Comparison of ENCODE assay signal across 9 cellular contexts in the genomic region with DNA sequence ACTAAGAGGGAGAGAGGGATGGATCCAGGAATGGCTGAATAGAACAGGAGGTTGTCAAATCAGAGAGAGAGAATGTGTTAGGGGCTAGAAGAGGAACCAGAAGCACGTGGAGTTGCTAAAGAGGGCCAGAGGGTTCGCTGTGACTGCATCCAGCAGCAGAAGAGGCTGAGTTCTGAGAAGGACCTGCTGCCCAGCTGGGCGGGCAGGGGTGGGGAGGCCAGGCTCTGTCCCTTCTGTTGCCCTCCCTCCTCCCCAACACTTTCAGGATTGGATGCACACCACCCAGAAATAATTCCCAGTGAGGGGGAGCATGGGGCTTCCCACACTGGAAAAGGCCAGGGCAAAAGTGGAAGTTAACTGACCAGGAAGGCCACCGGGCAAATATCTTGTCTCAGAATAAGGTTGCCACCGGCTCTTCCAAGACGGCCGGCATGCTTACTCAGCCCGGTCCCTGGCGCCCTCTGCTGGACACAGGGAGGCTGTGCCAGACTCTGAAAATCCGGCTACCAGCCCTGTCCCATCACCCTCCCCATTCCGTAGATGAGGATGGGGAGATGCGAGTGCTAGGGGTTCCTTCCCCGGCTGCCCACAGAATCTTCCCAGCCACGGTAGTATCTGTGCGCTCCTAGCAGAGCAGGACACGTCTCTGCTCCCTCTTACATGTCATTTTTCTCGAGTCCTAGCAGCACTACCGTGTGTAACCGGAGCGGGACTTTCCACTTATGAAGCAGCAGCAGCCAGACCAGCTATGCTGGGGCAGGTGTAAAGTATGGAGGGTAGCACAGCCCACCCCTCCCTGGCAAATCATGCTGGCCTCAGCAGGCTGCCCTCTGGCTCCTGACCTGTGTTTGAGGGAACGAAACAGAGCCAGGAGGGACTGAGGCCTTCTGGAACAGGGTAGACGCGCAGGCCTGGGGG. TPM values are rescaled to one million over a fixed set of nuclear protein-coding genes. Genes with fewer than 3 reads are reported as not detected.
DNase-seq lines count a peak whose midpoint lies in the region; ATAC-seq and TF ChIP-seq lines count a peak whose summit lies in the region.
"Had no signal": no experiment of that assay in that cellular context is flagged by ENCODE, and none has a peak within 500 bp of the region (broad histone marks: within the 10 kb centered on the region; RNA-seq: fewer than 3 reads in every experiment).

No MANE protein-coding gene starts in this region.

- H3K36me3 ChIP-seq in Panc1 (ENCODE audit: control insufficient read depth, insufficient read depth, low read length), result no peaks in the 10 kb centered on the region

- no peak overlapping the region for H3K4me3 Mint-ChIP-seq in natural killer cell treated with Interleukin-12 subunit alpha and Interleukin-12 subunit beta and Interleukin-15 and Interleukin-18, amount 100 ng/mL, for 72 hours
- no peak overlapping the region for H3K4me3 Mint-ChIP-seq in stimulated activated memory B cell treated with anti-CD40 and anti-IgM and Interleukin-4, amounts not matched to agents 10 μg/mL and 1 μg/mL and 100 μg/mL, for 72 hours

- CTCF ChIA-PET in GM10248 (lab: Yijun Ruan, JAX) (interaction anchor here (0.7 to 6.5 kb wide), 7 partner anchors 13 to 245 kb away, joined by 3 to 51 read pairs (median 4); no protein-coding TSS in a partner anchor), Panc1 (lab: Charles Lee) (interaction anchor here (0.6 to 4.2 kb wide), 3 partner anchors 45 to 103 kb away, joined by 3 to 20 read pairs (median 4); no protein-coding TSS in a partner anchor)

- no peaks in the 10 kb centered on the region for H3K9me3 Mint-ChIP-seq in natural killer cell treated with Interleukin-12 subunit alpha and Interleukin-12 subunit beta and Interleukin-15 and Interleukin-18, amount 100 ng/mL, for 72 hours
- H3K9me3 Mint-ChIP-seq in stimulated activated memory B cell treated with anti-CD40 and anti-IgM and Interleukin-4, amounts not matched to agents 10 μg/mL and 1 μg/mL and 100 μg/mL, for 72 hours, result no peaks in the 10 kb centered on the region

- H3K27ac ChIP-seq in Panc1 (ENCODE audit: low read length), result 0 out of 2 replicates have a peak overlapping the region, but pooled peaks have one; percentile 34

- no peak overlapping the region for H3K27ac Mint-ChIP-seq in natural killer cell treated with Interleukin-12 subunit alpha and Interleukin-12 subunit beta and Interleukin-15 and Interleukin-18, amount 100 ng/mL, for 72 hours
- H3K27ac Mint-ChIP-seq in stimulated activated memory B cell treated with anti-CD40 and anti-IgM and Interleukin-4, amounts not matched to agents 10 μg/mL and 1 μg/mL and 100 μg/mL, for 72 hours, result no peak overlapping the region

- peaks cover 0 to 9% of the 10 kb centered on the region in 2 donors for H3K27me3 Mint-ChIP-seq in natural killer cell treated with Interleukin-12 subunit alpha and Interleukin-12 subunit beta and Interleukin-15 and Interleukin-18, amount 100 ng/mL, for 72 hours
- peaks cover 44% of the 10 kb centered on the region for H3K27me3 Mint-ChIP-seq in stimulated activated memory B cell treated with anti-CD40 and anti-IgM and Interleukin-4, amounts not matched to agents 10 μg/mL and 1 μg/mL and 100 μg/mL, for 72 hours

- TF ChIP-seq CTCF in GM10248 (IDR thresholded peaks at IDR 0.05; ENCODE audit: control extremely low read depth, extremely low read depth, low read depth, missing control alignments) (peak; percentile 94), Panc1 (IDR thresholded peaks at IDR 0.05) (peak; percentile 97), fibroblast of mammary gland (conservative IDR thresholded peaks at IDR 0.05; ENCODE audit: control insufficient read depth, insufficient read depth, low read depth, low read length) (peak; percentile 96)

- H3K4me3 ChIP-seq in Panc1 (ENCODE audit: low read depth in 2 of 2, low read length in 2 of 2) (no peak overlapping the region), fibroblast of mammary gland (ENCODE audit: control insufficient read depth, low read depth, low read length) (no peak overlapping the region)

- ATAC-seq in Panc1, result peak; percentile 94
- ATAC-seq in natural killer cell treated with Interleukin-12 subunit alpha and Interleukin-12 subunit beta and Interleukin-15 and Interleukin-18, amount 100 ng/mL, for 72 hours, result peak; percentile 78 to 86
- ATAC-seq in stimulated activated memory B cell treated with anti-CD40 and anti-IgM and Interleukin-4, amounts not matched to agents 10 μg/mL and 1 μg/mL and 100 μg/mL, for 72 hours, result peak; percentile 84
- no peak for ATAC-seq in GM19395 (IDR thresholded peaks at IDR 0.05; ENCODE audit: unreplicated experiment)

- in situ Hi-C loops in Panc1 (cut with HindIII; ENCODE audit: low pct_unique_long_range_greater_than_20kb, low sequenced_read_pairs), result no loop called here

- H3K4me1 ChIP-seq in Panc1 (ENCODE audit: control insufficient read depth, insufficient read depth, low read length), result peaks cover 12% of the 10 kb centered on the region

- DNase-seq in GM10248 (ENCODE audit: extremely low spot score) (peak; percentile 91), HPDE6-E6E7 (ENCODE audit: extremely low spot score) (peak; percentile 80), Panc1 (ENCODE audit: low read depth, low spot score) (no peak), activated T-helper 1 cell treated with Interleukin-2 at 50 U/mL for 16 hours (ENCODE audit: low read depth) (peak; percentile 73), fibroblast of mammary gland (ENCODE audit: low read depth) (peak; percentile 78)
- DNase-seq in natural killer cell treated with Interleukin-12 subunit alpha and Interleukin-12 subunit beta and Interleukin-15 and Interleukin-18, amount 100 ng/mL, for 72 hours (ENCODE audit: low spot score), result peak; percentile 76

- POLR2A ChIA-PET in GM10248 (lab: Yijun Ruan, JAX), result no interaction called here
- POLR2A ChIA-PET in Panc1 (lab: Charles Lee), result no interaction called here

- no peaks in the 10 kb centered on the region for H3K4me1 Mint-ChIP-seq in natural killer cell treated with Interleukin-12 subunit alpha and Interleukin-12 subunit beta and Interleukin-15 and Interleukin-18, amount 100 ng/mL, for 72 hours (ENCODE audit: low read depth in 2 of 2)
- peaks cover 5% of the 10 kb centered on the region for H3K4me1 Mint-ChIP-seq in stimulated activated memory B cell treated with anti-CD40 and anti-IgM and Interleukin-4, amounts not matched to agents 10 μg/mL and 1 μg/mL and 100 μg/mL, for 72 hours

- BruUV-seq in Panc1 (replicated peaks; lab: Mats Ljungman, UMichigan), result no TSS peak

- H3K9me3 ChIP-seq in Panc1 (ENCODE audit: control insufficient read depth, insufficient read depth, low read depth, low read length), result no peaks in the 10 kb centered on the region

- intact Hi-C loops in Panc1 (cut with micrococcal nuclease; ENCODE audit: unreplicated experiment), result loop anchor here (2.0 to 10.0 kb wide), 2 partner anchors 149 to 273 kb away; no protein-coding TSS in a partner anchor

- no peaks in the 10 kb centered on the region for H3K36me3 Mint-ChIP-seq in natural killer cell treated with Interleukin-12 subunit alpha and Interleukin-12 subunit beta and Interleukin-15 and Interleukin-18, amount 100 ng/mL, for 72 hours
- H3K36me3 Mint-ChIP-seq in stimulated activated memory B cell treated with anti-CD40 and anti-IgM and Interleukin-4, amounts not matched to agents 10 μg/mL and 1 μg/mL and 100 μg/mL, for 72 hours, result no peaks in the 10 kb centered on the region

- H3K27me3 ChIP-seq in Panc1 (ENCODE audit: control insufficient read depth, insufficient read depth, low read length), result no peaks in the 10 kb centered on the region

RNA-seq across cellular contexts. Expression of gene A3GALT2, which starts 46.8 kb away (rescaled TPM):
- not detected for total RNA-seq in Panc1 (2021; ENCODE audit: unreplicated experiment)
- polyA plus RNA-seq in Panc1 (2012; ENCODE audit: insufficient read length), result not detected
- not detected for total RNA-seq in natural killer cell treated with Interleukin-12 subunit alpha and Interleukin-12 subunit beta and Interleukin-15 and Interleukin-18, amount 100 ng/mL, for 72 hours
- total RNA-seq: mononuclear cell had no signal
